Comparison of ENCODE assay signal across 13 cellular contexts in the genomic region with DNA sequence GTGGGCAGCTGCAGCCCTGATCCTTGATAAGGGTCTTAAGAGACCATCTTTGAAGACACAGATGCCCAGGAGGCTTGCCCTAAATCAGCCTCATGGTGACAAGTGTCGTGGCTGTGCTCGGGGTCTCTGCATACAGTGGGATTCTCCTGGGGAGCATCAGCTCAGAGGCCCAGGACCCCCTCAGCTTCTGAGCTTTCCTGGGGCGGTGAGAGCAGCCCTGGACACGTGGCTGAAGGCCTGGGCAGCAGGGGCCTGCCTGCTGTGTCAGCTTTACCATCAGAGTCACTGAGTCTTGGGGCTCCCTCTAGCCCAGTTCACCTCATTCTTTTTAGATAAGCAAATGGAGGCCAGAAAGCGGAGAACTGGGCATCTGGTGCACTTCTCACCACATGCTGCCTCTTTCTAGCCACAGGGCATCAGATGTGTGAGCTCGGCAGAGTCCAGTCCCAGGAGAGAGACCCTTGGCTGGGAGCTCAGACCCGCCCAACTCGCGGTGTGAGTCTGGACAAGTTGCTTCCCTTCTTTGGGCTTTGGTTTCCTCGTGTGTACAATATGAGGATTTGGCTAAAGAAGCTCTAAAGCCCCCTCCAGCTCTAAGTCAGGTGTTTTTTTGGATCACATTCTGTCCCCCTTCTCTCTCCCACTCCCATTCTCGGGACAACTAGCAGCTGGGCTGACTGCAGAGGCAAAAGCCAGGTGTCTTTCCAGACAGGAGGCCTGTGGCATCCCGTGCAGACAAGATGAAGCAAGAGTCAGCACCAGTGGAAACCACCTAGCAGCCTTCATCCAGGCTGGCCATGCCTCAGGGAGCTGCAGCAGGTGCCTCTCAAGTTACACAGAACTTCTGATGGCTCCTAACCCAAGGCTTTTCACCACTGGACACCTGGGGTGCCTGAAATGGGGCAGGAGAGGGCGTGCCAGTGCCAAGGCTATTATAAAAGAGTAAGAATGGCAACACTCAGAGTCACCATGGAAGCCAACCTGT.
DNase-seq lines count a peak whose midpoint lies in the region; ATAC-seq and TF ChIP-seq lines count a peak whose summit lies in the region.
"Had no signal": no experiment of that assay in that cellular context is flagged by ENCODE, and none has a peak within 500 bp of the region (broad histone marks: within the 10 kb centered on the region; RNA-seq: fewer than 3 reads in every experiment).

No MANE protein-coding gene starts in this region.

- H3K4ac ChIP-seq in H9 (ENCODE audit: low read depth, low read length): no peak overlapping the region

- H4K20me1 ChIP-seq in H9 (ENCODE audit: control insufficient read depth, insufficient read depth, insufficient read length) (no peaks in the 10 kb centered on the region), neural cell (ENCODE audit: insufficient read depth) (no peaks in the 10 kb centered on the region)

- TF ChIP-seq CTCF in H9 (conservative IDR thresholded peaks at IDR 0.05): no peak
- no peak for TF ChIP-seq CTCF in activated CD8-positive, alpha-beta T cell treated with anti-CD3 and anti-CD28 coated beads for 36 hours (IDR thresholded peaks at IDR 0.05)
- no peak for TF ChIP-seq CTCF in neural cell (IDR thresholded peaks at IDR 0.05; ENCODE audit: poor library complexity, severe bottlenecking)

- no peaks in the 10 kb centered on the region for H3K4me1 ChIP-seq in H9 (ENCODE audit: insufficient read depth, low read length)
- H3K4me1 ChIP-seq: Caco-2, SJSA1, thyroid gland had no signal

- H2BK15ac ChIP-seq in H9 (ENCODE audit: low read depth, low read length): no peak overlapping the region

- H3K14ac ChIP-seq in H9 (ENCODE audit: insufficient read depth, low read length): no peak overlapping the region

- intact Hi-C loops in activated CD8-positive, alpha-beta T cell treated with anti-CD3 and anti-CD28 coated beads for 36 hours (cut with micrococcal nuclease): no loop called here

- POLR2A ChIA-PET in activated CD8-positive, alpha-beta T cell treated with anti-CD3 and anti-CD28 coated beads for 36 hours (lab: Charles Lee): interaction anchor here (0.6 to 5.4 kb wide), 3 partner anchors 8 to 48 kb away, joined by 3 to 38 read pairs (median 3); no protein-coding TSS in a partner anchor

- ATAC-seq in activated CD8-positive, alpha-beta T cell treated with anti-CD3 and anti-CD28 coated beads for 36 hours: no peak
- ATAC-seq in HG02678 (IDR thresholded peaks at IDR 0.05; ENCODE audit: unreplicated experiment): no peak

- TF ChIP-seq EP300 in neural cell (conservative IDR thresholded peaks at IDR 0.05; ENCODE audit: poor library complexity, severe bottlenecking): no peak

- H2BK5ac ChIP-seq in H9 (ENCODE audit: insufficient read length, low read length): no peak overlapping the region

- H3K9me3 ChIP-seq in H9 (ENCODE audit: control insufficient read depth, low read depth, low read length): no peaks in the 10 kb centered on the region
- no peaks in the 10 kb centered on the region for H3K9me3 ChIP-seq in neural cell (ENCODE audit: low read length)
- H3K9me3 ChIP-seq: Caco-2, neutrophil, SJSA1, thyroid gland had no signal

- no peak overlapping the region for H2AK5ac ChIP-seq in H9 (ENCODE audit: insufficient read length, low read length)

- no peaks in the 10 kb centered on the region for H3K23me2 ChIP-seq in H9 (ENCODE audit: insufficient read length, low read depth, low read length, poor library complexity, severe bottlenecking)

- TF ChIP-seq RAD21 in neural cell (conservative IDR thresholded peaks at IDR 0.05): no peak

- H3K56ac ChIP-seq in H9 (ENCODE audit: insufficient read length, low read depth, low read length): no peak overlapping the region

- no peak overlapping the region for H3K18ac ChIP-seq in H9 (ENCODE audit: insufficient read length, low read depth, low read length)

- H4K91ac ChIP-seq in H9 (ENCODE audit: insufficient read length, low read depth, low read length): no peak overlapping the region

- H3K9me2 ChIP-seq in neural cell (ENCODE audit: insufficient read depth, low read length): no peaks in the 10 kb centered on the region

- no peak overlapping the region for H4K5ac ChIP-seq in H9 (ENCODE audit: insufficient read length, low read depth, low read length)

- H3K27me3 Mint-ChIP-seq in H9 (ENCODE audit: low read depth): peaks cover 14% of the 10 kb centered on the region
- no peaks in the 10 kb centered on the region for H3K27me3 Mint-ChIP-seq in activated CD8-positive, alpha-beta T cell treated with anti-CD3 and anti-CD28 coated beads for 36 hours

- H3K23ac ChIP-seq in H9 (ENCODE audit: insufficient read length, low read depth, low read length): no peak overlapping the region

- no peak overlapping the region for H3K4me3 Mint-ChIP-seq in H9
- no peak overlapping the region for H3K4me3 Mint-ChIP-seq in activated CD8-positive, alpha-beta T cell treated with anti-CD3 and anti-CD28 coated beads for 36 hours

- no peak overlapping the region for H3T11ph ChIP-seq in H9 (ENCODE audit: low read length)

- H3K9ac ChIP-seq in H9 (ENCODE audit: extremely low read depth, insufficient read length, low read length) (no peak overlapping the region), neural cell (ENCODE audit: low read length) (peak overlapping the region; percentile 27)

- H3K9me3 Mint-ChIP-seq in H9: no peaks in the 10 kb centered on the region
- H3K9me3 Mint-ChIP-seq in activated CD8-positive, alpha-beta T cell treated with anti-CD3 and anti-CD28 coated beads for 36 hours: no peaks in the 10 kb centered on the region

- CTCF ChIA-PET in activated CD8-positive, alpha-beta T cell treated with anti-CD3 and anti-CD28 coated beads for 36 hours (lab: Charles Lee): interaction anchor here (0.9 to 7.3 kb wide), 7 partner anchors 9 to 191 kb away, joined by 3 to 72 read pairs (median 6); no protein-coding TSS in a partner anchor

- no peak overlapping the region for H4K8ac ChIP-seq in H9 (replicated peaks; ENCODE audit: insufficient read length, low read depth, low read length)

- WGBS in H9 (ENCODE audit: extremely low coverage, insufficient read length, low lambda C conversion rate): no CpG with 5 or more reads among the region's 13 CpGs

- no peaks in the 10 kb centered on the region for H3K27me3 ChIP-seq in H9 (ENCODE audit: insufficient read depth, low read length)
- H3K27me3 ChIP-seq in neural cell (ENCODE audit: insufficient read depth, low read depth, low read length): no peaks in the 10 kb centered on the region
- H3K27me3 ChIP-seq: thyroid gland had no signal

- H3K27ac Mint-ChIP-seq in H9: 0 out of 7 replicates have a peak overlapping the region, but pooled peaks of 1 of the 3 experiments have one; percentile 60
- H3K27ac Mint-ChIP-seq in activated CD8-positive, alpha-beta T cell treated with anti-CD3 and anti-CD28 coated beads for 36 hours: peak overlapping the region; percentile 74

- H2BK120ac ChIP-seq in H9 (ENCODE audit: low read depth, low read length, poor library complexity, severe bottlenecking): no peak overlapping the region

- H3K27ac ChIP-seq in H9 (ENCODE audit: insufficient read length, low read depth, low read length): no peak overlapping the region
- H3K27ac ChIP-seq in neural cell (ENCODE audit: low read length): no peak overlapping the region
- H3K27ac ChIP-seq: SJSA1, thyroid gland had no signal

- H2AFZ ChIP-seq in H9 (ENCODE audit: low read length) (no peak overlapping the region), neural cell (ENCODE audit: low read depth, low read length) (no peak overlapping the region)

- no peaks in the 10 kb centered on the region for H3K79me2 ChIP-seq in H9 (ENCODE audit: insufficient read depth, low read length)
- H3K79me2 ChIP-seq in neural cell (replicated peaks; ENCODE audit: insufficient read depth, low read length): no peaks in the 10 kb centered on the region

- H2BK20ac ChIP-seq in H9 (ENCODE audit: low read depth, low read length, poor library complexity, severe bottlenecking): no peak overlapping the region

- no peaks in the 10 kb centered on the region for H3K36me3 ChIP-seq in neural cell (ENCODE audit: insufficient read depth, low read length)
- H3K36me3 ChIP-seq: neutrophil, SJSA1, thyroid gland had no signal

- H2BK12ac ChIP-seq in H9 (ENCODE audit: insufficient read length, low read depth, low read length): no peak overlapping the region

- DNase-seq in NCI-H2171 treated with DMSO at 0.1 percent for 48 hours (lab: John Stamatoyannopoulos, UW) (peak; percentile 48), NCI-H2171 (lab: John Stamatoyannopoulos, UW) (no peak), H9 (peak; percentile 27), activated gamma-delta T cell treated with Interleukin-2 at 50 U/mL for 16 hours (no peak), OCI-M1 (lab: John Stamatoyannopoulos, UW) (no peak)
- no peak for DNase-seq in activated CD8-positive, alpha-beta T cell treated with anti-CD3 and anti-CD28 coated beads for 36 hours
- DNase-seq: Caco-2, NCI-H774, thyroid gland had no signal

- H3K36me3 Mint-ChIP-seq in H9 (ENCODE audit: insufficient read depth in 1 of 3, low read depth in 3 of 3): no peaks in the 10 kb centered on the region
- no peaks in the 10 kb centered on the region for H3K36me3 Mint-ChIP-seq in activated CD8-positive, alpha-beta T cell treated with anti-CD3 and anti-CD28 coated beads for 36 hours (ENCODE audit: low read depth)

- H3F3A ChIP-seq in neural cell (ENCODE audit: insufficient read depth, low read length, poor library complexity, severe bottlenecking): no peaks in the 10 kb centered on the region

- H3K79me1 ChIP-seq in H9 (ENCODE audit: insufficient read depth, low read depth, low read length, poor library complexity, severe bottlenecking): no peaks in the 10 kb centered on the region

- H3K4me2 ChIP-seq in H9 (ENCODE audit: insufficient read depth, insufficient read length, low read length) (no peak overlapping the region), neural cell (ENCODE audit: low read length) (no peak overlapping the region)

- no peak overlapping the region for H3K4me3 ChIP-seq in neural cell (ENCODE audit: low read length)
- H3K4me3 ChIP-seq: SJSA1, thyroid gland had no signal

- H3K4me1 Mint-ChIP-seq in H9: peaks cover 37 to 42% of the 10 kb centered on the region in 2 experiments
- H3K4me1 Mint-ChIP-seq in activated CD8-positive, alpha-beta T cell treated with anti-CD3 and anti-CD28 coated beads for 36 hours (ENCODE audit: low read depth): peaks cover 62% of the 10 kb centered on the region

TF ChIP-seq in neural cell, 6 proteins besides CTCF, POLR2A, EP300 and RAD21 (continues in another document):
- TF ChIP-seq MXI1 (conservative IDR thresholded peaks at IDR 0.05; ENCODE audit: poor library complexity, severe bottlenecking) (no peak), TAF1 (IDR thresholded peaks at IDR 0.05; ENCODE audit: low read depth) (no peak)

Comparison
In these comparisons a context has a peak if more than half of its experiments do, and no peak if none do; other contexts are left out.
1. DNase-seq: peak in NCI-H2171 treated with DMSO at 0.1 percent for 48 hours (single experiment) and H9 (single experiment); none in NCI-H2171 (single experiment), activated CD8-positive, alpha-beta T cell treated with anti-CD3 and anti-CD28 coated beads for 36 hours (single experiment), activated gamma-delta T cell treated with Interleukin-2 at 50 U/mL for 16 hours (single experiment) and OCI-M1 (single experiment).